In the genomic region with DNA sequence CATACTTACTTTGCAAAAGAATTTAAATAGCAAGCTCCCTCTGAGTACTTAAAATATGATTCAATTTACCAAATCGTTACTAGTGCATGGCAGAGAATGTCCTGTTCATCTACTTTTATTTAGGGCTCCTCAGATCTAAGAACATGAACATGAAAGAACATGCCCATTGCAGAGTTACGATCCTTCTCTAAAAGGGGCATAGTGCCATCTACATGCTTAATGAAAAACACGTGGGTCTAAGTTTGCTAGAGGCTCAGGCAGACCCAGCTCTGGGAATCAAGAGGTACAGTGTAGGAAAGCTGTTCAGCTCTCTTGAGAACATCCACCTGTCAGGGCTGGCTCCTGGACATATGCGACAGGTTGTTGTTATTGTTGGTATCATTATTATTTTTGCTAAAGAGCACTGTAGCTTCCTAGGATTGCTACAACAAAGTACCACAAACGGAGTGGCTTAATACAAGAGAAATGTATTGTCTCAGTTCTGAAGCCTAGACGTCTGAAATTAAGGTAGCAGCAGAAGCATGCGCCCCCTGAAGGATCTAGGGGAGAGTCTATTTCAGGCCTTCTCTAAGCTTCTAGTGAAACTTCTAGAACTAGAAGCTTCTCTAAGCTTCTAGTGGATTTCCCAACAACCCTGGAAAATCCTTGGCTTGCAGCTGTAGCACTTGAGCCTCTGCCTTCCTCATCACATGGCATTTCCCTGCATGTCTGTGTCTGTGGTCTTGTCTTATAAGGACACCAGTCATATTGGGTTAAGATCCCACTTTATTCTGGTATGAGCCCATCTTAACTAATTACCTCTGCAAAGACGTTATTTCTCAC, we compare ENCODE assay signal across 8 cellular contexts.
DNase-seq lines count a peak whose midpoint lies in the region; ATAC-seq and TF ChIP-seq lines count a peak whose summit lies in the region.

No MANE protein-coding gene starts in this region.

- peak; percentile 14 for TF ChIP-seq CTCF in GM12873 (IDR thresholded peaks at IDR 0.05; ENCODE audit: insufficient read depth, low read depth, low read length, missing control alignments)
- peak in 1 of 6 experiments; percentile 11 for TF ChIP-seq CTCF in Peyer's patch (IDR thresholded peaks at IDR 0.05)

- no peaks in the 10 kb centered on the region for H3K9me3 ChIP-seq in Peyer's patch

- no peak overlapping the region for H3K27ac ChIP-seq in Peyer's patch

- DNase-seq in NAMALWA (ENCODE audit: low spot score) (peak; percentile 47), astrocyte of the hippocampus (ENCODE audit: low read depth, low spot score) (peak; percentile 62), myocyte (ENCODE audit: low read depth) (peak; percentile 70), activated gamma-delta T cell (lab: John Stamatoyannopoulos, UW) (no peak), Peyer's patch (no peak)

- no peak for TF ChIP-seq POLR2A in Peyer's patch (IDR thresholded peaks at IDR 0.05)

- no peaks in the 10 kb centered on the region for H3K36me3 ChIP-seq in Peyer's patch

- no peaks in the 10 kb centered on the region for H3K27me3 ChIP-seq in Peyer's patch

- no peaks in the 10 kb centered on the region for H3K4me1 ChIP-seq in Peyer's patch

- H3K4me3 ChIP-seq in Peyer's patch = no peak overlapping the region

- ATAC-seq in HG03175 (IDR thresholded peaks at IDR 0.05; ENCODE audit: unreplicated experiment) = no peak
- no peak for ATAC-seq in HG03159 (IDR thresholded peaks at IDR 0.05; ENCODE audit: unreplicated experiment)

Comparison
In these comparisons a context has a peak if more than half of its experiments do, and no peak if none do; other contexts are left out.
1. DNase-seq: peak in NAMALWA (single experiment), astrocyte of the hippocampus (single experiment) and myocyte (single experiment); none in activated gamma-delta T cell (single experiment) and Peyer's patch (0 of 3).